In the genomic region with DNA sequence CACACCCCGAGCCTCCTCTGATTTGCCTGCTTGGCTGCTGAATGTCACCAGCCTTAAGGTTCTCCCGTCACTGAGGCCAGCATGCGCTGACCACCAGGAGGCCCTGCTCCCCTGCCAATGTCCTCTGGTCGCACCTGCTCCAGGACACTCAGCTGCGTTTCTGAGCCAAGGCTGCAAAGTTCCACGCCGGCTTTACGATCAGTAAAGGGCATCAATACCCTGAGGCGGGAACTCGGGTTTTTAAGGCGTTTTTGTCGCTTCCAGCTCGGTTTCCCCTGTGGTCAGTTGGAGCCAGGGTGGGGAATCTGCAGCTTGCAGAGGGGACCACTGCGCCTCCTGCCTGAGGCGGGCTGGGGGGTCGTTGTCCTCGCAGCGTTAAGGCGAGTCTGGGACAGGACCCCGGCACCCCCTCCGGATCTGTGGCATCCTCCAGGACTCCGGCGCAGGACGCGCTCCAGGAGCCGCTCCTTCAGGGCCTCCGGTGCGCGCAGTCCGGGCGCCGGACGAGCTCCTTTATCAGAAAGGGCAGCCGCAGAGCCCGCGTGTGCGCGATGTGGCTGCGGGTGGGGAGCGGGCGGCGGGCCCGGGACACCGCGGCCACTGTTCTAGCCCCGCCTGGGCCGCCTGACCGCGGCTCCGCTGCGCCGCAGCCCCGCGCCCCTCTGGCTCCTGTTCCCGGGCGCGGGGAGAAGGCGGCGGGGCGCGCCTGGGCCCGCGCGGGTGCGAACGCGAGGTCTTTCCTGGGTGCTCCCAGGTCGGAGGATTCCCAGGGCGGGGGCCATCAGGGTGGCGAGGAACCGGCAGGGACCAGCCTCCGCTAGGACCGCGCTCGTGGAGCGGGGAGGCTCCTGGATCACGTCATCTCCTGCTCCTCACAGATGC, we compare ENCODE assay signal across 1 cellular context.
TF ChIP-seq lines count a peak whose summit lies in the region.

No MANE protein-coding gene starts in this region.

TF ChIP-seq in H1, 55 proteins besides CTCF, POLR2A, EP300 and RAD21:
- TF ChIP-seq SUZ12 (IDR thresholded peaks at IDR 0.05; ENCODE audit: low read length) (peak; percentile 58; the same call in 1 of the 2 replicates), EZH2 (IDR thresholded peaks at IDR 0.05; ENCODE audit: low read depth, low read length, severe bottlenecking) (peak; percentile 53), MAFK (IDR thresholded peaks at IDR 0.05; ENCODE audit: low read depth, low read length) (no peak)
- TF ChIP-seq, protein P1, sequence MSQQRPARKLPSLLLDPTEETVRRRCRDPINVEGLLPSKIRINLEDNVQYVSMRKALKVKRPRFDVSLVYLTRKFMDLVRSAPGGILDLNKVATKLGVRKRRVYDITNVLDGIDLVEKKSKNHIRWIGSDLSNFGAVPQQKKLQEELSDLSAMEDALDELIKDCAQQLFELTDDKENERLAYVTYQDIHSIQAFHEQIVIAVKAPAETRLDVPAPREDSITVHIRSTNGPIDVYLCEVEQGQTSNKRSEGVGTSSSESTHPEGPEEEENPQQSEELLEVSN (IDR thresholded peaks at IDR 0.05), result 0 out of 2 replicates have a peak, but pooled peaks have one; percentile 33
- TF ChIP-seq, protein P2, sequence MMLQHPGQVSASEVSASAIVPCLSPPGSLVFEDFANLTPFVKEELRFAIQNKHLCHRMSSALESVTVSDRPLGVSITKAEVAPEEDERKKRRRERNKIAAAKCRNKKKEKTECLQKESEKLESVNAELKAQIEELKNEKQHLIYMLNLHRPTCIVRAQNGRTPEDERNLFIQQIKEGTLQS (IDR thresholded peaks at IDR 0.05; ENCODE audit: insufficient read depth, low read depth, low read length), result no peak
- TF ChIP-seq, protein P3, sequence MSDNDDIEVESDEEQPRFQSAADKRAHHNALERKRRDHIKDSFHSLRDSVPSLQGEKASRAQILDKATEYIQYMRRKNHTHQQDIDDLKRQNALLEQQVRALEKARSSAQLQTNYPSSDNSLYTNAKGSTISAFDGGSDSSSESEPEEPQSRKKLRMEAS (IDR thresholded peaks at IDR 0.05), result peak; percentile 28; the same call in 1 of the 2 replicates
